25 cellular contexts compared by ENCODE assay signal in genomic region chr5:33579789-33580188, GRCh38.
DNase-seq lines count a peak whose midpoint lies in the region; ATAC-seq, FAIRE-seq and TF ChIP-seq lines count a peak whose summit lies in the region.
"Had no signal": no experiment of that assay in that cellular context is flagged by ENCODE, and none has a peak within 500 bp of the region (broad histone marks: within the 10 kb centered on the region; RNA-seq: fewer than 3 reads in every experiment).

No MANE protein-coding gene starts in this region.

- no TSS peak for BruUV-seq in HepG2 (replicated peaks; lab: Mats Ljungman, UMichigan)
- BruUV-seq in PC-3 (replicated peaks; lab: Mats Ljungman, UMichigan), result no TSS peak

- no peaks in the 10 kb centered on the region for H4K20me1 ChIP-seq in HepG2 (ENCODE audit: insufficient read depth, low read length)
- no peaks in the 10 kb centered on the region for H4K20me1 ChIP-seq in PC-3 (ENCODE audit: low read length)
- H4K20me1 ChIP-seq: BLaER1 treated with 17β-estradiol and CSF1 and Interleukin-3, amounts not matched to agents 10 nM and 100 nM had no signal

- H3K79me2 ChIP-seq in HepG2 (ENCODE audit: insufficient read depth, low read length), result no peaks in the 10 kb centered on the region
- no peaks in the 10 kb centered on the region for H3K79me2 ChIP-seq in PC-3 (ENCODE audit: low read length)

- CTCF ChIA-PET in HepG2 (lab: Yijun Ruan, JAX; ENCODE audit: low intra/inter-chr PET ratio, low total read pairs), result no interaction called here
- CTCF ChIA-PET in PC-3 (lab: Charles Lee), result no interaction called here

- H3K4me3 ChIP-seq in HepG2 (replicated peaks in 1 of 3; ENCODE audit: insufficient read depth in 1 of 3, low read depth in 2 of 3, low read length in 3 of 3), result no peak overlapping the region
- H3K4me3 ChIP-seq in right lobe of liver, result no peak overlapping the region
- H3K4me3 ChIP-seq in PC-3 (ENCODE audit: low read length), result no peak overlapping the region
- no peak overlapping the region for H3K4me3 ChIP-seq in choroid plexus epithelial cell (ENCODE audit: low read depth, low read length)
- H3K4me3 ChIP-seq: A549; BLaER1 treated with 17β-estradiol and CSF1 and Interleukin-3, amounts not matched to agents 10 nM and 100 nM; GM12878 had no signal

- TF ChIP-seq CTCF in HepG2 (CRISPR knock-in tag; IDR thresholded peaks at IDR 0.05), result no peak
- no peak for TF ChIP-seq CTCF in right lobe of liver (IDR thresholded peaks at IDR 0.05)
- peak; percentile 34; the same call in 1 of the 2 replicates for TF ChIP-seq CTCF in PC-3 (conservative IDR thresholded peaks at IDR 0.05; ENCODE audit: low read depth, low read length)
- TF ChIP-seq CTCF in choroid plexus epithelial cell (conservative IDR thresholded peaks at IDR 0.05; ENCODE audit: low read depth, low read length), result peak; percentile 39

- no peak overlapping the region for H3K9ac ChIP-seq in HepG2 (ENCODE audit: insufficient read depth, low read depth, low read length)
- no peak overlapping the region for H3K9ac ChIP-seq in PC-3 (ENCODE audit: low read length)
- H3K9ac ChIP-seq: BLaER1 treated with 17β-estradiol and CSF1 and Interleukin-3, amounts not matched to agents 10 nM and 100 nM; KMS-11 had no signal

- H3K9me2 ChIP-seq in PC-3 (replicated peaks; ENCODE audit: low read length), result no peaks in the 10 kb centered on the region; the same call in 1 of the 2 replicates

- H3K36me3 ChIP-seq in HepG2 (replicated peaks in 1 of 2; ENCODE audit: control insufficient read depth in 1 of 2, insufficient read depth in 2 of 2, low read length in 2 of 2) (no peaks in the 10 kb centered on the region), right lobe of liver (no peaks in the 10 kb centered on the region), PC-3 (ENCODE audit: low read depth, low read length) (no peaks in the 10 kb centered on the region)
- H3K36me3 ChIP-seq: BLaER1 treated with 17β-estradiol and CSF1 and Interleukin-3, amounts not matched to agents 10 nM and 100 nM had no signal

- POLR2A ChIA-PET in HepG2 (lab: Yijun Ruan, JAX) (no interaction called here), PC-3 (lab: Charles Lee; ENCODE audit: unreplicated experiment) (no interaction called here)

- no peak overlapping the region for H2AFZ ChIP-seq in HepG2 (ENCODE audit: low read length)
- no peak overlapping the region for H2AFZ ChIP-seq in PC-3 (ENCODE audit: low read length)

- H3K27me3 ChIP-seq in HepG2 (ENCODE audit: control insufficient read depth in 1 of 2, insufficient read depth in 2 of 2, low read length in 2 of 2), result peaks cover 0 to 13% of the 10 kb centered on the region in 2 experiments; a peak in 2 of 5 replicates
- no peaks in the 10 kb centered on the region for H3K27me3 ChIP-seq in right lobe of liver
- no peaks in the 10 kb centered on the region for H3K27me3 ChIP-seq in PC-3 (ENCODE audit: low read length)
- H3K27me3 ChIP-seq: BLaER1 treated with 17β-estradiol and CSF1 and Interleukin-3, amounts not matched to agents 10 nM and 100 nM had no signal

- H3K4me2 ChIP-seq in HepG2 (ENCODE audit: low read depth, low read length) (no peak overlapping the region), PC-3 (ENCODE audit: low read length) (no peak overlapping the region)
- H3K4me2 ChIP-seq: A549, KMS-11 had no signal

- no peak for TF ChIP-seq RAD21 in HepG2 (CRISPR knock-in tag; IDR thresholded peaks at IDR 0.05)

- H3K4me1 ChIP-seq in HepG2 (ENCODE audit: insufficient read depth, low read length), result peaks cover 25% of the 10 kb centered on the region
- H3K4me1 ChIP-seq in right lobe of liver, result peaks cover 0 to 16% (median 4%) of the 10 kb centered on the region in 4 donors
- no peaks in the 10 kb centered on the region for H3K4me1 ChIP-seq in PC-3 (ENCODE audit: insufficient read depth, low read length)
- H3K4me1 ChIP-seq: A549 had no signal

- in situ Hi-C loops in HepG2 (cut with HindIII; ENCODE audit: extremely low pct_ligation_motif_present, low pct_unique_long_range_greater_than_20kb), result loop anchor here (10.0 kb wide), 1 partner anchor 355 kb away; the partner anchor contains the start of gene RXFP3
- in situ Hi-C loops in KBM-7 (cut with MboI; ENCODE audit: low pct_unique_long_range_greater_than_20kb, low sequenced_read_pairs), result no loop called here

- ATAC-seq in HepG2, result no peak
- no peak for ATAC-seq in right lobe of liver
- no peak for ATAC-seq in PC-3
- no peak for ATAC-seq in GM21737 (IDR thresholded peaks at IDR 0.05; ENCODE audit: unreplicated experiment)
- no peak for ATAC-seq in HG02981 (IDR thresholded peaks at IDR 0.05; ENCODE audit: unreplicated experiment)
- ATAC-seq: A549, GM12878 had no signal

- TF ChIP-seq EP300 in HepG2 (IDR thresholded peaks at IDR 0.05; ENCODE audit: low read depth in 2 of 2, low read length in 2 of 2) (no peak), HepG2 (CRISPR knock-in tag; IDR thresholded peaks at IDR 0.05; ENCODE audit: borderline replicate concordance) (no peak)

- 0% methylated on average over 2 of the region's 2 CpGs for WGBS in HepG2 (ENCODE audit: low lambda C conversion rate)
- 92% methylated on average over 2 of the region's 2 CpGs for WGBS in right lobe of liver (ENCODE audit: insufficient coverage, low coverage, low lambda C conversion rate, missing lambda C conversion rate)

- no peaks in the 10 kb centered on the region for H3F3A ChIP-seq in PC-3 (ENCODE audit: low read length, unreplicated experiment)

- no peak overlapping the region for H3K27ac ChIP-seq in HepG2 (ENCODE audit: extremely low read length, insufficient read depth, low read length)
- no peak overlapping the region for H3K27ac ChIP-seq in right lobe of liver
- H3K27ac ChIP-seq in PC-3 (ENCODE audit: low read length), result no peak overlapping the region
- H3K27ac ChIP-seq: 22Rv1; A549; BLaER1 treated with 17β-estradiol and CSF1 and Interleukin-3, amounts not matched to agents 10 nM and 100 nM; HL-60; KMS-11 had no signal

- TF ChIP-seq POLR2A in HepG2 (IDR thresholded peaks at IDR 0.05; ENCODE audit: insufficient read depth in 1 of 2, low read depth in 2 of 2, low read length in 2 of 2) (no peak), right lobe of liver (IDR thresholded peaks at IDR 0.05) (no peak)

- DNase-seq in HepG2 (ENCODE audit: low spot score) (no peak), right lobe of liver (no peak), PC-3 (no peak), choroid plexus epithelial cell (ENCODE audit: low read depth) (no peak), KBM-7 (no peak), HCEC 1CT (no peak)
- DNase-seq: CD4-positive, CD25-positive, alpha-beta regulatory T cell; CD8-positive, alpha-beta memory T cell; COR-L47; DMS 273 treated with DMSO at 0.1 percent for 48 hours; DMS53; DND-41; EL; GOT3; H7 had no signal

- H3K9me3 ChIP-seq in HepG2 (ENCODE audit: low read length), result no peaks in the 10 kb centered on the region
- H3K9me3 ChIP-seq in right lobe of liver, result no peaks in the 10 kb centered on the region
- H3K9me3 ChIP-seq in PC-3 (ENCODE audit: low read length), result no peaks in the 10 kb centered on the region
- H3K9me3 ChIP-seq: A549 had no signal

- FAIRE-seq in HepG2 (lab: Jason Lieb, UNC), result no peak
- FAIRE-seq: A549, GM12878, GM18507, HTR-8/SVneo had no signal

- intact Hi-C loops in HepG2 (cut with micrococcal nuclease; ENCODE audit: unreplicated experiment), result loop anchor here (10.0 kb wide), 1 partner anchor 55 kb away; no protein-coding TSS in a partner anchor
- intact Hi-C loops in right lobe of liver (cut with DNase I), result no loop called here
- intact Hi-C loops in PC-3 (cut with micrococcal nuclease), result no loop called here

TF ChIP-seq in HepG2, 621 proteins besides CTCF, POLR2A, EP300 and RAD21:
- no peak for TF ChIP-seq SUZ12 (IDR thresholded peaks at IDR 0.05; ENCODE audit: low read depth, low read length)
- TF ChIP-seq ZNF644 (CRISPR knock-in tag; IDR thresholded peaks at IDR 0.05; ENCODE audit: low read depth), result no peak
- 0 out of 2 replicates have a peak, but pooled peaks have one; percentile 26 for TF ChIP-seq CREB1 (IDR thresholded peaks at IDR 0.05)
- no peak for TF ChIP-seq CREB1 (CRISPR knock-in tag; IDR thresholded peaks at IDR 0.05)

Comparison
In these comparisons a context has a peak if more than half of its experiments do, and no peak if none do; other contexts are left out.
1. CTCF ChIP-seq: peak in PC-3 (single experiment) and choroid plexus epithelial cell (single experiment); none in HepG2 (single experiment) and right lobe of liver (0 of 4).